8 cellular contexts compared by ENCODE assay signal in genomic region chr7:56106108-56107073, GRCh38. TPM values are rescaled to one million over a fixed set of nuclear protein-coding genes. Genes with fewer than 3 reads are reported as not detected.
DNase-seq lines count a peak whose midpoint lies in the region; ATAC-seq, FAIRE-seq and TF ChIP-seq lines count a peak whose summit lies in the region.

TSS of gene CHCHD2 (minus strand) at chr7:56106476. CDS start at chr7:56106413, 63 bp downstream.

- peaks cover 39% of the 10 kb centered on the region for H3K4me1 Mint-ChIP-seq in activated naive CD8-positive, alpha-beta T cell treated with anti-CD3 and anti-CD28 coated beads, Interleukin-2, amount 50 U/mL, for 24 hours
- peaks cover 2% of the 10 kb centered on the region for H3K4me1 Mint-ChIP-seq in progenitor cell of endocrine pancreas (ENCODE audit: low read depth)

- H3K36me3 ChIP-seq in cardiac muscle cell = peaks cover 20% of the 10 kb centered on the region
- peaks cover 30% of the 10 kb centered on the region for H3K36me3 ChIP-seq in upper lobe of right lung

- H3K4me1 ChIP-seq in cardiac muscle cell (ENCODE audit: low read depth) (no peaks in the 10 kb centered on the region), upper lobe of right lung (peaks cover 10% of the 10 kb centered on the region)

- peak; percentile 99 for ATAC-seq in HG02852 (IDR thresholded peaks at IDR 0.05; ENCODE audit: unreplicated experiment)
- ATAC-seq in activated naive CD8-positive, alpha-beta T cell treated with anti-CD3 and anti-CD28 coated beads, Interleukin-2, amount 50 U/mL, for 24 hours = peak; percentile 98
- ATAC-seq in upper lobe of right lung = peak; percentile 100

- H3K4me3 ChIP-seq in cardiac muscle cell = peak within 1 kb of the TSS; percentile 87
- peak within 1 kb of the TSS; percentile 75 for H3K4me3 ChIP-seq in upper lobe of right lung

- H3K4me3 Mint-ChIP-seq in activated naive CD8-positive, alpha-beta T cell treated with anti-CD3 and anti-CD28 coated beads, Interleukin-2, amount 50 U/mL, for 24 hours = peak within 1 kb of the TSS; percentile 97
- H3K4me3 Mint-ChIP-seq in progenitor cell of endocrine pancreas (ENCODE audit: low read depth) = peak within 1 kb of the TSS; percentile 93

- DNase-seq in GM12892 (ENCODE audit: insufficient read length) (peak; percentile 90), NCI-H1436 treated with DMSO at 0.1 percent for 48 hours (lab: John Stamatoyannopoulos, UW) (peak; percentile 97), T follicular helper cell (ENCODE audit: low read depth) (peak; percentile 90), cardiac muscle cell (ENCODE audit: low read depth in 1 of 2, low spot score in 1 of 2) (peak; percentile 97 to 99), progenitor cell of endocrine pancreas (ENCODE audit: low spot score, unreplicated experiment) (peak; percentile 59), upper lobe of right lung (peak; percentile 97)
- DNase-seq in activated naive CD8-positive, alpha-beta T cell treated with anti-CD3 and anti-CD28 coated beads, Interleukin-2, amount 50 U/mL, for 24 hours = peak; percentile 89

- peak; percentile 92 for FAIRE-seq in GM12892 (lab: Jason Lieb, UNC)

- peak; percentile 90 for TF ChIP-seq POLR2A in GM12892 (IDR thresholded peaks at IDR 0.05; ENCODE audit: low read depth, low read length)

- H3K9me3 ChIP-seq in cardiac muscle cell (ENCODE audit: low read depth) = no peaks in the 10 kb centered on the region
- no peaks in the 10 kb centered on the region for H3K9me3 ChIP-seq in upper lobe of right lung

- H3K27ac Mint-ChIP-seq in activated naive CD8-positive, alpha-beta T cell treated with anti-CD3 and anti-CD28 coated beads, Interleukin-2, amount 50 U/mL, for 24 hours = peak within 1 kb of the TSS; percentile 97
- H3K27ac Mint-ChIP-seq in progenitor cell of endocrine pancreas = peak within 1 kb of the TSS; percentile 97

- TF ChIP-seq CTCF in cardiac muscle cell (IDR thresholded peaks at IDR 0.05; ENCODE audit: low read depth, low read length) (no peak), progenitor cell of endocrine pancreas (IDR thresholded peaks at IDR 0.05; ENCODE audit: unreplicated experiment) (no peak), upper lobe of right lung (IDR thresholded peaks at IDR 0.05) (no peak)

- H3K27ac ChIP-seq in cardiac muscle cell (peak within 1 kb of the TSS; percentile 86), upper lobe of right lung (peak within 1 kb of the TSS; percentile 92)

- peaks cover 21% of the 10 kb centered on the region for H3K9me3 Mint-ChIP-seq in activated naive CD8-positive, alpha-beta T cell treated with anti-CD3 and anti-CD28 coated beads, Interleukin-2, amount 50 U/mL, for 24 hours
- H3K9me3 Mint-ChIP-seq in progenitor cell of endocrine pancreas (ENCODE audit: low read depth) = peaks cover 13% of the 10 kb centered on the region

- H3K36me3 Mint-ChIP-seq in activated naive CD8-positive, alpha-beta T cell treated with anti-CD3 and anti-CD28 coated beads, Interleukin-2, amount 50 U/mL, for 24 hours (ENCODE audit: low read depth) = peaks cover 53% of the 10 kb centered on the region
- H3K36me3 Mint-ChIP-seq in progenitor cell of endocrine pancreas (ENCODE audit: insufficient read depth) = peaks cover 3% of the 10 kb centered on the region

- no peaks in the 10 kb centered on the region for H3K27me3 ChIP-seq in cardiac muscle cell
- no peaks in the 10 kb centered on the region for H3K27me3 ChIP-seq in upper lobe of right lung

- intact Hi-C loops in upper lobe of right lung (cut with DNase I) = no loop called here

- peaks cover 1% of the 10 kb centered on the region for H3K27me3 Mint-ChIP-seq in activated naive CD8-positive, alpha-beta T cell treated with anti-CD3 and anti-CD28 coated beads, Interleukin-2, amount 50 U/mL, for 24 hours
- H3K27me3 Mint-ChIP-seq in progenitor cell of endocrine pancreas = no peaks in the 10 kb centered on the region

RNA-seq across cellular contexts. Expression of gene CHCHD2, which starts in this region (rescaled TPM):
- 515 TPM for polyA plus RNA-seq in GM12892 (2012; ENCODE audit: missing spikeins)
- 393 and 511 TPM in 2 replicates for total RNA-seq in cardiac muscle cell
- 468 and 556 TPM in 2 replicates for polyA plus RNA-seq in cardiac muscle cell
- 137 TPM in 2 replicates for total RNA-seq in progenitor cell of endocrine pancreas
- 200 TPM for total RNA-seq in upper lobe of right lung

Comparison
In these comparisons a context has a peak if more than half of its experiments do, and no peak if none do; other contexts are left out.
1. Peak in every context shown above with its lines: DNase-seq, ATAC-seq, H3K4me3 ChIP-seq and H3K27ac ChIP-seq.